In genomic region chr2:99772766-99773331, GRCh38 we compare ENCODE assay signal across 27 cellular contexts.
A peak's percentile ranks its signal among the peaks of the same experiment; 100 is the strongest.
DNase-seq lines count a peak whose midpoint lies in the region; ATAC-seq, FAIRE-seq and TF ChIP-seq lines count a peak whose summit lies in the region.
"Had no signal": no experiment of that assay in that cellular context is flagged by ENCODE, and none has a peak within 500 bp of the region (broad histone marks: within the 10 kb centered on the region; RNA-seq: fewer than 3 reads in every experiment).

No MANE protein-coding gene starts in this region.

- H4K20me1 ChIP-seq in K562 (replicated peaks; ENCODE audit: control insufficient read depth, insufficient read depth, low read length), result no peaks in the 10 kb centered on the region

- TF ChIP-seq RAD21 in K562 (CRISPR knock-in tag; conservative IDR thresholded peaks at IDR 0.05 in 1 of 2, IDR thresholded peaks at IDR 0.05 in 1 of 2), result no peak

- H3K4me1 ChIP-seq in K562 (replicated peaks in 1 of 2; ENCODE audit: control insufficient read depth in 2 of 2, insufficient read depth in 2 of 2, low read length in 2 of 2) (peaks cover 9 to 29% of the 10 kb centered on the region in 2 experiments), mesodermal cell (ENCODE audit: control insufficient read depth, insufficient read depth, low read length, poor library complexity, severe bottlenecking) (peaks cover 19% of the 10 kb centered on the region), upper lobe of right lung (no peaks in the 10 kb centered on the region), pancreas (no peaks in the 10 kb centered on the region)
- H3K4me1 ChIP-seq: A549, parathyroid adenoma, right lobe of liver had no signal

- peak overlapping the region; percentile 36 for H3K27ac Mint-ChIP-seq in stimulated activated naive CD8-positive, alpha-beta T cell treated with anti-CD3 and anti-CD28 coated beads, Interleukin-15, Interleukin-2, amounts not matched to agents 100 ng/mL and 50 ng/mL, for 24 hours
- H3K27ac Mint-ChIP-seq in stimulated activated naive CD8-positive, alpha-beta T cell treated with anti-CD3 and anti-CD28 coated beads, Interleukin-15, amount 100 ng/mL, for 72 hours, result no peak overlapping the region
- H3K27ac Mint-ChIP-seq: activated naive CD8-positive, alpha-beta T cell; HFFc6; T-helper 2 cell treated with Interferon-gamma antibody and Interleukin-4, amounts not matched to agents 5 μg/mL and 100 μg/mL, for 36 hours had no signal

- H3K27me3 ChIP-seq in K562 (ENCODE audit: control insufficient read depth in 2 of 2, insufficient read depth in 2 of 2, low read length in 2 of 2), result no peaks in the 10 kb centered on the region; a peak in 1 of 5 replicates
- no peaks in the 10 kb centered on the region for H3K27me3 ChIP-seq in upper lobe of right lung
- no peaks in the 10 kb centered on the region for H3K27me3 ChIP-seq in MG63
- H3K27me3 ChIP-seq in pancreas, result no peaks in the 10 kb centered on the region
- H3K27me3 ChIP-seq: right lobe of liver had no signal

- peaks cover 15% of the 10 kb centered on the region for H3K36me3 Mint-ChIP-seq in stimulated activated naive CD8-positive, alpha-beta T cell treated with anti-CD3 and anti-CD28 coated beads, Interleukin-15, Interleukin-2, amounts not matched to agents 100 ng/mL and 50 ng/mL, for 24 hours (ENCODE audit: low read depth)
- H3K36me3 Mint-ChIP-seq: activated naive CD8-positive, alpha-beta T cell had no signal

- TF ChIP-seq POLR2A in K562 (conservative IDR thresholded peaks at IDR 0.05), result no peak

- BruUV-seq in K562 (replicated peaks; lab: Mats Ljungman, UMichigan), result no TSS peak

- no peak overlapping the region for H3K27ac ChIP-seq in K562 (ENCODE audit: extremely low read depth, low read depth, low read length)
- peak overlapping the region; percentile 3 for H3K27ac ChIP-seq in mesodermal cell (ENCODE audit: low read depth, low read length, severe bottlenecking)
- H3K27ac ChIP-seq in upper lobe of right lung, result peak overlapping the region; percentile 61
- no peak overlapping the region for H3K27ac ChIP-seq in pancreas
- H3K27ac ChIP-seq: A549, parathyroid adenoma, WERI-Rb-1 had no signal

- ATAC-seq in stimulated activated naive CD8-positive, alpha-beta T cell treated with anti-CD3 and anti-CD28 coated beads, Interleukin-15, amount 100 ng/mL, for 72 hours, result no peak
- peak; percentile 23; the same call in 2 of the 3 replicates for ATAC-seq in K562
- ATAC-seq in upper lobe of right lung, result no peak
- ATAC-seq in omental fat pad (ENCODE audit: low FRiP score), result no peak
- ATAC-seq in pancreas, result no peak
- ATAC-seq: A549; naive thymus-derived CD8-positive, alpha-beta T cell had no signal

- H3K79me2 ChIP-seq in K562 (ENCODE audit: control insufficient read depth, insufficient read depth, low read length), result no peaks in the 10 kb centered on the region
- H3K79me2 ChIP-seq: parathyroid adenoma had no signal

- CTCF ChIA-PET in K562 (lab: Yijun Ruan, JAX; ENCODE audit: low intra/inter-chr PET ratio), result no interaction called here

- no peak for TF ChIP-seq CTCF in K562 (IDR thresholded peaks at IDR 0.05 in 2 of 3, conservative IDR thresholded peaks at IDR 0.05 in 1 of 3; ENCODE audit: insufficient read depth in 2 of 3, low read depth in 1 of 3, low read length in 3 of 3)
- TF ChIP-seq CTCF in upper lobe of right lung (IDR thresholded peaks at IDR 0.05), result no peak
- no peak for TF ChIP-seq CTCF in omental fat pad (IDR thresholded peaks at IDR 0.05)
- no peak for TF ChIP-seq CTCF in pancreas (IDR thresholded peaks at IDR 0.05)

- intact Hi-C loops in K562 (cut with micrococcal nuclease), result no loop called here
- intact Hi-C loops in upper lobe of right lung (cut with DNase I), result no loop called here
- intact Hi-C loops in pancreas (cut with DNase I), result no loop called here

- no peaks in the 10 kb centered on the region for H3K9me1 ChIP-seq in K562 (ENCODE audit: control insufficient read depth, insufficient read depth, low read length)

- no peak overlapping the region for H3K4me3 ChIP-seq in K562
- H3K4me3 ChIP-seq in mesodermal cell (ENCODE audit: extremely low read depth, insufficient read depth, low read length, poor library complexity, severe bottlenecking), result no peak overlapping the region
- H3K4me3 ChIP-seq in upper lobe of right lung, result no peak overlapping the region
- no peak overlapping the region for H3K4me3 ChIP-seq in MG63
- H3K4me3 ChIP-seq in pancreas, result no peak overlapping the region
- H3K4me3 ChIP-seq: A549, right lobe of liver had no signal

- peaks cover 4% of the 10 kb centered on the region for H3K9me3 Mint-ChIP-seq in stimulated activated naive CD8-positive, alpha-beta T cell treated with anti-CD3 and anti-CD28 coated beads, Interleukin-15, Interleukin-2, amounts not matched to agents 100 ng/mL and 50 ng/mL, for 24 hours
- H3K9me3 Mint-ChIP-seq in stimulated activated naive CD8-positive, alpha-beta T cell treated with anti-CD3 and anti-CD28 coated beads, Interleukin-15, amount 100 ng/mL, for 72 hours, result peaks cover 5 to 10% of the 10 kb centered on the region in 2 donors
- H3K9me3 Mint-ChIP-seq: T-helper 2 cell treated with Interferon-gamma antibody and Interleukin-4, amounts not matched to agents 5 μg/mL and 100 μg/mL, for 36 hours had no signal

- no peak for FAIRE-seq in K562 (lab: Jason Lieb, UNC)
- no peak for FAIRE-seq in pancreas (lab: Jason Lieb, UNC)
- FAIRE-seq: A549, GM18507, urothelium cell line had no signal

- H3K9ac ChIP-seq in K562 (ENCODE audit: insufficient read depth in 1 of 2, low read depth in 2 of 2, low read length in 2 of 2), result no peak overlapping the region
- H3K9ac ChIP-seq: parathyroid adenoma had no signal

- in situ Hi-C loops in K562 (cut with MboI), result no loop called here

- H3K36me3 ChIP-seq in K562 (ENCODE audit: control insufficient read depth, insufficient read depth, low read length) (no peaks in the 10 kb centered on the region), mesodermal cell (ENCODE audit: control insufficient read depth, insufficient read depth, low read length) (no peaks in the 10 kb centered on the region), upper lobe of right lung (no peaks in the 10 kb centered on the region), MG63 (no peaks in the 10 kb centered on the region), pancreas (no peaks in the 10 kb centered on the region)
- H3K36me3 ChIP-seq: right lobe of liver, WERI-Rb-1 had no signal

- no peak for DNase-seq in stimulated activated naive CD8-positive, alpha-beta T cell treated with anti-CD3 and anti-CD28 coated beads, Interleukin-15, amount 100 ng/mL, for 72 hours
- no peak for DNase-seq in K562 (ENCODE audit: extremely low read depth in 1 of 4, low spot score in 3 of 4)
- DNase-seq in upper lobe of right lung, result no peak
- DNase-seq in MG63, result no peak
- DNase-seq in omental fat pad (ENCODE audit: low spot score), result no peak
- DNase-seq in pancreas, result no peak
- DNase-seq: activated CD8-positive, alpha-beta memory T cell treated with anti-CD3 and anti-CD28 coated beads, Interleukin-2, amount 50 U/mL, for 4 hours; DMS53; GF-D8; HFFc6; naive thymus-derived CD8-positive, alpha-beta T cell; NCI-H1105; NCI-H2029 treated with DMSO at 0.1 percent for 48 hours; NCI-H345; NCI-H774; stimulated activated CD4-positive, alpha-beta T cell treated with anti-CD3 and anti-CD28 coated beads, Interleukin-15, amount 100 ng/mL, for 24 hours; stimulated activated CD8-positive, alpha-beta memory T cell treated with anti-CD3 and anti-CD28 coated beads, Interleukin-4, amount 100 ng/mL, for 48 hours; WERI-Rb-1 had no signal

- H3K4me3 Mint-ChIP-seq in stimulated activated naive CD8-positive, alpha-beta T cell treated with anti-CD3 and anti-CD28 coated beads, Interleukin-15, Interleukin-2, amounts not matched to agents 100 ng/mL and 50 ng/mL, for 24 hours, result no peak overlapping the region
- no peak overlapping the region for H3K4me3 Mint-ChIP-seq in stimulated activated naive CD8-positive, alpha-beta T cell treated with anti-CD3 and anti-CD28 coated beads, Interleukin-15, amount 100 ng/mL, for 72 hours
- H3K4me3 Mint-ChIP-seq: activated naive CD8-positive, alpha-beta T cell; HFFc6; naive thymus-derived CD8-positive, alpha-beta T cell; T-helper 2 cell treated with Interferon-gamma antibody and Interleukin-4, amounts not matched to agents 5 μg/mL and 100 μg/mL, for 36 hours had no signal

- POLR2A ChIA-PET in K562 (lab: Yijun Ruan, JAX), result interaction anchor here (0.6 to 1.8 kb wide), 3 partner anchors 13 to 359 kb away, joined by 3 to 8 read pairs (median 4); no protein-coding TSS in a partner anchor

- TF ChIP-seq EP300 in K562 (IDR thresholded peaks at IDR 0.05; ENCODE audit: low read length), result no peak

- peaks cover 3% of the 10 kb centered on the region for H3K27me3 Mint-ChIP-seq in stimulated activated naive CD8-positive, alpha-beta T cell treated with anti-CD3 and anti-CD28 coated beads, Interleukin-15, Interleukin-2, amounts not matched to agents 100 ng/mL and 50 ng/mL, for 24 hours
- peaks cover 29% of the 10 kb centered on the region for H3K27me3 Mint-ChIP-seq in stimulated activated naive CD8-positive, alpha-beta T cell treated with anti-CD3 and anti-CD28 coated beads, Interleukin-15, amount 100 ng/mL, for 72 hours

- peak overlapping the region; percentile 20; the same call in 1 of the 2 replicates for H2AFZ ChIP-seq in K562 (ENCODE audit: low read depth, low read length)
- H2AFZ ChIP-seq: parathyroid adenoma had no signal

- WGBS in K562 (ENCODE audit: insufficient coverage, low coverage, missing lambda C conversion rate), result 27% methylated on average over 6 of the region's 6 CpGs
- 85% methylated on average over 5 of the region's 6 CpGs; no CpG with 5 or more reads in 1 of the 2 experiments for WGBS in mesodermal cell (ENCODE audit: insufficient coverage in 2 of 2), 2 experiments
- 66 to 67% methylated on average over 6 of the region's 6 CpGs for WGBS in pancreas, 2 donors

- H3K9me3 ChIP-seq in K562 (replicated peaks; ENCODE audit: control insufficient read depth, insufficient read depth, low read depth, low read length) (peaks cover 12% of the 10 kb centered on the region; the same call in 1 of the 2 replicates), mesodermal cell (ENCODE audit: control insufficient read depth, low read length) (peaks cover 5% of the 10 kb centered on the region), upper lobe of right lung (no peaks in the 10 kb centered on the region), MG63 (no peaks in the 10 kb centered on the region), pancreas (no peaks in the 10 kb centered on the region)
- H3K9me3 ChIP-seq: right lobe of liver had no signal

- peaks cover 20% of the 10 kb centered on the region for H3K4me1 Mint-ChIP-seq in stimulated activated naive CD8-positive, alpha-beta T cell treated with anti-CD3 and anti-CD28 coated beads, Interleukin-15, Interleukin-2, amounts not matched to agents 100 ng/mL and 50 ng/mL, for 24 hours (ENCODE audit: low read depth)
- no peaks in the 10 kb centered on the region for H3K4me1 Mint-ChIP-seq in stimulated activated naive CD8-positive, alpha-beta T cell treated with anti-CD3 and anti-CD28 coated beads, Interleukin-15, amount 100 ng/mL, for 72 hours

- H3K4me2 ChIP-seq in K562 (ENCODE audit: insufficient read depth, low read length), result no peak overlapping the region
- H3K4me2 ChIP-seq: A549 had no signal

TF ChIP-seq in K562, 482 proteins besides CTCF, POLR2A, EP300 and RAD21 (continues in another document):
- TF ChIP-seq RUNX1 (IDR thresholded peaks at IDR 0.05; ENCODE audit: low read depth) (no peak), NFIC (IDR thresholded peaks at IDR 0.05) (no peak), OTX1 (CRISPR knock-in tag; IDR thresholded peaks at IDR 0.05) (no peak), TAF9B (IDR thresholded peaks at IDR 0.05; ENCODE audit: partially characterized antibody) (no peak)

Comparison
In these comparisons a context has a peak if more than half of its experiments do, and no peak if none do; other contexts are left out.
1. H3K27ac ChIP-seq: peak in mesodermal cell (single experiment) and upper lobe of right lung (single experiment); none in K562 (single experiment) and pancreas (0 of 4).